Comparison of ENCODE assay signal across 24 cellular contexts in genomic region chr18:76323891-76324290, GRCh38.
DNase-seq lines count a peak whose midpoint lies in the region; ATAC-seq, FAIRE-seq and TF ChIP-seq lines count a peak whose summit lies in the region.
"Had no signal": no experiment of that assay in that cellular context is flagged by ENCODE, and none has a peak within 500 bp of the region (broad histone marks: within the 10 kb centered on the region; RNA-seq: fewer than 3 reads in every experiment).

No MANE protein-coding gene starts in this region.

- H2AFZ ChIP-seq in HepG2 (ENCODE audit: low read length): no peak overlapping the region

- H3K4me1 ChIP-seq in HepG2 (ENCODE audit: insufficient read depth, low read length) (no peaks in the 10 kb centered on the region), right lobe of liver (no peaks in the 10 kb centered on the region), foreskin keratinocyte (peaks cover 4% of the 10 kb centered on the region), pancreas (no peaks in the 10 kb centered on the region)
- H3K4me1 ChIP-seq: Caco-2, HAP-1 had no signal

- no peaks in the 10 kb centered on the region for H3K9me3 Mint-ChIP-seq in activated CD4-positive, alpha-beta memory T cell treated with anti-CD3 and anti-CD28 coated beads for 36 hours
- no peaks in the 10 kb centered on the region for H3K9me3 Mint-ChIP-seq in endothelial cell (ENCODE audit: unreplicated experiment)
- H3K9me3 Mint-ChIP-seq: CD4-positive, CD25-positive, alpha-beta regulatory T cell; CD8-positive, alpha-beta T cell; HFFc6 had no signal

- H3K27ac ChIP-seq in HepG2 (ENCODE audit: extremely low read length, insufficient read depth, low read length) (no peak overlapping the region), right lobe of liver (no peak overlapping the region), foreskin keratinocyte (no peak overlapping the region), pancreas (peak overlapping the region in 1 of 4 donors; percentile 31)
- H3K27ac ChIP-seq: 22Rv1, BLaER1, C4-2B had no signal

- DNase-seq in HepG2 (ENCODE audit: low spot score) (no peak), right lobe of liver (no peak), foreskin keratinocyte (peak in 1 of 2 donors; percentile 16), pancreas (peak in 2 of 6 donors; percentile 23 to 24), NCI-H510A (lab: John Stamatoyannopoulos, UW) (no peak), endothelial cell (ENCODE audit: low spot score) (no peak)
- DNase-seq in activated CD4-positive, alpha-beta memory T cell treated with anti-CD3 and anti-CD28 coated beads for 36 hours: no peak
- DNase-seq: Caco-2; CD4-positive, CD25-positive, alpha-beta regulatory T cell; CD8-positive, alpha-beta T cell; DMS 273 treated with DMSO at 0.1 percent for 48 hours; DMS79; EL; GDM1; GOT3; HFFc6 had no signal

- H3K9me3 ChIP-seq in HepG2 (ENCODE audit: low read length): no peaks in the 10 kb centered on the region
- no peaks in the 10 kb centered on the region for H3K9me3 ChIP-seq in right lobe of liver
- H3K9me3 ChIP-seq in pancreas: no peaks in the 10 kb centered on the region
- H3K9me3 ChIP-seq: BLaER1, Caco-2, HAP-1 had no signal

- no peaks in the 10 kb centered on the region for H3K36me3 Mint-ChIP-seq in activated CD4-positive, alpha-beta memory T cell treated with anti-CD3 and anti-CD28 coated beads for 36 hours
- no peaks in the 10 kb centered on the region for H3K36me3 Mint-ChIP-seq in endothelial cell (ENCODE audit: low read depth, unreplicated experiment)
- H3K36me3 Mint-ChIP-seq: CD4-positive, CD25-positive, alpha-beta regulatory T cell; CD8-positive, alpha-beta T cell had no signal

- intact Hi-C loops in HepG2 (cut with micrococcal nuclease; ENCODE audit: unreplicated experiment) (no loop called here), right lobe of liver (cut with DNase I) (no loop called here), pancreas (cut with DNase I) (no loop called here)
- intact Hi-C loops in activated CD4-positive, alpha-beta memory T cell treated with anti-CD3 and anti-CD28 coated beads for 36 hours (cut with micrococcal nuclease): no loop called here

- no peak for TF ChIP-seq RAD21 in HepG2 (CRISPR knock-in tag; IDR thresholded peaks at IDR 0.05)

- TF ChIP-seq EP300 in HepG2 (IDR thresholded peaks at IDR 0.05; ENCODE audit: low read depth in 2 of 2, low read length in 2 of 2): no peak
- no peak for TF ChIP-seq EP300 in HepG2 (CRISPR knock-in tag; IDR thresholded peaks at IDR 0.05; ENCODE audit: borderline replicate concordance)

- 45% methylated on average over 7 of the region's 7 CpGs for WGBS in HepG2 (ENCODE audit: low lambda C conversion rate)
- WGBS in right lobe of liver (ENCODE audit: insufficient coverage, low coverage, low lambda C conversion rate, missing lambda C conversion rate): 87% methylated on average over 7 of the region's 7 CpGs
- 35% methylated on average over 7 of the region's 7 CpGs for WGBS in pancreas, 2 donors

- H3K79me2 ChIP-seq in HepG2 (ENCODE audit: insufficient read depth, low read length): no peaks in the 10 kb centered on the region

- no peaks in the 10 kb centered on the region for H4K20me1 ChIP-seq in HepG2 (ENCODE audit: insufficient read depth, low read length)
- H4K20me1 ChIP-seq: BLaER1 had no signal

- no peak overlapping the region for H3K9ac ChIP-seq in HepG2 (ENCODE audit: insufficient read depth, low read depth, low read length)
- H3K9ac ChIP-seq: BLaER1 had no signal

- H3K36me3 ChIP-seq in HepG2 (replicated peaks in 1 of 2; ENCODE audit: control insufficient read depth in 1 of 2, insufficient read depth in 2 of 2, low read length in 2 of 2) (no peaks in the 10 kb centered on the region), right lobe of liver (no peaks in the 10 kb centered on the region), pancreas (no peaks in the 10 kb centered on the region)
- H3K36me3 ChIP-seq: BLaER1, HAP-1 had no signal

- H3K27ac Mint-ChIP-seq in activated CD4-positive, alpha-beta memory T cell treated with anti-CD3 and anti-CD28 coated beads for 36 hours: no peak overlapping the region
- H3K27ac Mint-ChIP-seq in endothelial cell (ENCODE audit: unreplicated experiment): no peak overlapping the region
- H3K27ac Mint-ChIP-seq: B cell; CD4-positive, CD25-positive, alpha-beta regulatory T cell; CD8-positive, alpha-beta T cell; HFFc6 had no signal

- H3K27me3 ChIP-seq in HepG2 (ENCODE audit: control insufficient read depth in 1 of 2, insufficient read depth in 2 of 2, low read length in 2 of 2) (peaks cover 2 to 14% of the 10 kb centered on the region in 2 experiments; a peak in 3 of 5 replicates), right lobe of liver (no peaks in the 10 kb centered on the region), foreskin keratinocyte (no peaks in the 10 kb centered on the region), pancreas (no peaks in the 10 kb centered on the region)
- H3K27me3 ChIP-seq: BLaER1 had no signal

- TF ChIP-seq POLR2A in HepG2 (IDR thresholded peaks at IDR 0.05; ENCODE audit: insufficient read depth in 1 of 2, low read depth in 2 of 2, low read length in 2 of 2) (no peak), right lobe of liver (IDR thresholded peaks at IDR 0.05) (no peak)

- POLR2A ChIA-PET in HepG2 (lab: Yijun Ruan, JAX): no interaction called here
- POLR2A ChIA-PET in activated CD4-positive, alpha-beta memory T cell treated with anti-CD3 and anti-CD28 coated beads for 36 hours (lab: Charles Lee): no interaction called here

- H3K4me2 ChIP-seq in HepG2 (ENCODE audit: low read depth, low read length): no peak overlapping the region
- H3K4me2 ChIP-seq: BLaER1 had no signal

- CTCF ChIA-PET in HepG2 (lab: Yijun Ruan, JAX; ENCODE audit: low intra/inter-chr PET ratio, low total read pairs): no interaction called here
- CTCF ChIA-PET in activated CD4-positive, alpha-beta memory T cell treated with anti-CD3 and anti-CD28 coated beads for 36 hours (lab: Charles Lee): no interaction called here

- FAIRE-seq in HepG2 (lab: Jason Lieb, UNC) (no peak), pancreas (lab: Jason Lieb, UNC) (no peak)
- FAIRE-seq: A204.1, GM12878, H54 had no signal

- TF ChIP-seq CTCF in HepG2 (CRISPR knock-in tag; IDR thresholded peaks at IDR 0.05) (no peak), right lobe of liver (IDR thresholded peaks at IDR 0.05) (no peak), foreskin keratinocyte (conservative IDR thresholded peaks at IDR 0.05) (no peak), pancreas (IDR thresholded peaks at IDR 0.05) (no peak), endothelial cell (IDR thresholded peaks at IDR 0.05; ENCODE audit: unreplicated experiment) (no peak)

- no peak overlapping the region for H3K4me3 Mint-ChIP-seq in activated CD4-positive, alpha-beta memory T cell treated with anti-CD3 and anti-CD28 coated beads for 36 hours
- H3K4me3 Mint-ChIP-seq in endothelial cell (ENCODE audit: unreplicated experiment): no peak overlapping the region
- H3K4me3 Mint-ChIP-seq: B cell; CD4-positive, CD25-positive, alpha-beta regulatory T cell; CD8-positive, alpha-beta T cell; HFFc6 had no signal

- peaks cover 14% of the 10 kb centered on the region for H3K27me3 Mint-ChIP-seq in activated CD4-positive, alpha-beta memory T cell treated with anti-CD3 and anti-CD28 coated beads for 36 hours
- no peaks in the 10 kb centered on the region for H3K27me3 Mint-ChIP-seq in endothelial cell (ENCODE audit: unreplicated experiment)

- ATAC-seq in HepG2 (no peak), right lobe of liver (no peak), foreskin keratinocyte (peak; percentile 54), pancreas (peak; percentile 50 to 83 (median 54))
- ATAC-seq: CD8-positive, alpha-beta T cell; GM12878 had no signal

- in situ Hi-C loops in HepG2 (cut with HindIII; ENCODE audit: extremely low pct_ligation_motif_present, low pct_unique_long_range_greater_than_20kb): no loop called here

- no peak overlapping the region for H3K4me3 ChIP-seq in HepG2 (replicated peaks in 1 of 3; ENCODE audit: insufficient read depth in 1 of 3, low read depth in 2 of 3, low read length in 3 of 3)
- H3K4me3 ChIP-seq in right lobe of liver: no peak overlapping the region
- H3K4me3 ChIP-seq in pancreas: no peak overlapping the region
- H3K4me3 ChIP-seq: BLaER1, GM12878, HAP-1 had no signal

- no peaks in the 10 kb centered on the region for H3K4me1 Mint-ChIP-seq in activated CD4-positive, alpha-beta memory T cell treated with anti-CD3 and anti-CD28 coated beads for 36 hours (ENCODE audit: low read depth)
- H3K4me1 Mint-ChIP-seq in endothelial cell (ENCODE audit: unreplicated experiment): no peaks in the 10 kb centered on the region
- H3K4me1 Mint-ChIP-seq: B cell; CD4-positive, CD25-positive, alpha-beta regulatory T cell had no signal

- no TSS peak for BruUV-seq in HepG2 (replicated peaks; lab: Mats Ljungman, UMichigan)

TF ChIP-seq in HepG2, 621 proteins besides CTCF, POLR2A, EP300 and RAD21:
- TF ChIP-seq FOSL2 (CRISPR knock-in tag; IDR thresholded peaks at IDR 0.05) (peak; percentile 60), ZNF446 (CRISPR knock-in tag; IDR thresholded peaks at IDR 0.05) (no peak)

Comparison
In these comparisons a context has a peak if more than half of its experiments do, and no peak if none do; other contexts are left out.
1. ATAC-seq: peak in foreskin keratinocyte (single experiment) and pancreas (4 of 4); none in HepG2 (single experiment) and right lobe of liver (0 of 4).